ENCODE assay signal across 1 cellular context in genomic region chr9:77952641-77953341, GRCh38.
TF ChIP-seq lines count a peak whose summit lies in the region.

No MANE protein-coding gene starts in this region.

TF ChIP-seq in K562, 482 proteins besides CTCF, POLR2A, EP300 and RAD21 (continued from another document):
- TF ChIP-seq ZBTB2 (IDR thresholded peaks at IDR 0.05) (no peak), ATF7 (IDR thresholded peaks at IDR 0.05) (no peak), CREM (IDR thresholded peaks at IDR 0.05; ENCODE audit: low read depth) (no peak), SRSF9 (IDR thresholded peaks at IDR 0.05; ENCODE audit: borderline replicate concordance, low read depth, low read length) (no peak), GABPA (tag; conservative IDR thresholded peaks at IDR 0.05; ENCODE audit: low read depth) (no peak), MLX (CRISPR knock-in tag; conservative IDR thresholded peaks at IDR 0.05) (no peak), ZNF311 (CRISPR knock-in tag; IDR thresholded peaks at IDR 0.05) (no peak), RCOR1 (IDR thresholded peaks at IDR 0.05; ENCODE audit: borderline replicate concordance in 1 of 2, low read depth in 2 of 2, low read length in 2 of 2) (no peak), ZC3H8 (IDR thresholded peaks at IDR 0.05) (no peak), NBN (IDR thresholded peaks at IDR 0.05; ENCODE audit: low read depth) (no peak), ATF6 (CRISPR knock-in tag; IDR thresholded peaks at IDR 0.05) (no peak), ZFP91 (CRISPR knock-in tag; IDR thresholded peaks at IDR 0.05) (no peak)
